19 cellular contexts compared by ENCODE assay signal in the genomic region with DNA sequence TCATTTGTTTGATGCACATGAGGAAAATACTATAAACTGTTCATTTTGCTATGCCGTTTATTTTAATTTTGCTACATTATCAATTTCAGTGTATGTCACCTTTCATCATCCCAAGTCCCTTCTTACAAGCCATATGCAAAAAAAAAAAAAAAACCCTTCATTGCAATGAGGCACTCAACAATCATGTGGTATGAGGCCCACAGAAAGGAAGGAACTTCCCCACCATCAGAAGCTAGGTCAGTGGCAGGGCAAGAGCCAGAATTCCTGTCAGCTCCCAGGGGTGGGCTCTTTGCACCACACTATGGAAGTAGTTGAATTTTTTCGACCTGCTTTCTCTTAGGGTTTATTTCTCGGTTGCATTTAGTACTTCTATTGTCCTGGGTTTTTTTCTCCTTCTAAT.
DNase-seq lines count a peak whose midpoint lies in the region; ATAC-seq, FAIRE-seq and TF ChIP-seq lines count a peak whose summit lies in the region.
"Had no signal": no experiment of that assay in that cellular context is flagged by ENCODE, and none has a peak within 500 bp of the region (broad histone marks: within the 10 kb centered on the region; RNA-seq: fewer than 3 reads in every experiment).

No MANE protein-coding gene starts in this region.

- no peaks in the 10 kb centered on the region for H3K27me3 ChIP-seq in astrocyte (ENCODE audit: insufficient read depth, low read length)
- H3K27me3 ChIP-seq: MG63 had no signal

- no peak overlapping the region for H3K4me3 Mint-ChIP-seq in astrocyte (ENCODE audit: unreplicated experiment)
- H3K4me3 Mint-ChIP-seq: CD8-positive, alpha-beta memory T cell; HFFc6 had no signal

- no peak overlapping the region for H3K9ac ChIP-seq in astrocyte (ENCODE audit: low read length)
- H3K9ac ChIP-seq: KMS-11 had no signal

- FAIRE-seq in astrocyte (lab: Jason Lieb, UNC) (no peak), GM19239 (lab: Jason Lieb, UNC) (no peak)
- FAIRE-seq: A549, H1 had no signal

- TF ChIP-seq CTCF in AG10803 (conservative IDR thresholded peaks at IDR 0.05; ENCODE audit: low read length) = no peak
- no peak for TF ChIP-seq CTCF in astrocyte (IDR thresholded peaks at IDR 0.05; ENCODE audit: insufficient read depth, low read depth, low read length)
- TF ChIP-seq CTCF in fibroblast of the aortic adventitia (IDR thresholded peaks at IDR 0.05; ENCODE audit: insufficient read depth, low read length) = no peak
- TF ChIP-seq CTCF in retinal pigment epithelial cell (conservative IDR thresholded peaks at IDR 0.05; ENCODE audit: low read depth, low read length) = no peak

- peak overlapping the region; percentile 38 for H3K4me2 ChIP-seq in astrocyte (ENCODE audit: low read length)
- H3K4me2 ChIP-seq: A549, KMS-11 had no signal

- H3K27me3 Mint-ChIP-seq in astrocyte (ENCODE audit: low read depth, unreplicated experiment) = peaks cover 17% of the 10 kb centered on the region

- H4K20me1 ChIP-seq in astrocyte (ENCODE audit: insufficient read depth, low read length) = no peaks in the 10 kb centered on the region

- no peaks in the 10 kb centered on the region for H3K9me3 ChIP-seq in astrocyte (ENCODE audit: insufficient read depth, low read depth, low read length)
- H3K9me3 ChIP-seq: A549, MG63 had no signal

- ATAC-seq in left lobe of liver = no peak
- ATAC-seq: A549, Panc1, Right ventricle myocardium inferior had no signal

- no peak overlapping the region for H3K27ac Mint-ChIP-seq in astrocyte (ENCODE audit: unreplicated experiment)
- H3K27ac Mint-ChIP-seq: HFFc6 had no signal

- H3K79me2 ChIP-seq in astrocyte (ENCODE audit: insufficient read depth, low read length) = no peaks in the 10 kb centered on the region

- H3K36me3 Mint-ChIP-seq in astrocyte (ENCODE audit: low read depth, unreplicated experiment) = no peaks in the 10 kb centered on the region
- H3K36me3 Mint-ChIP-seq: CD8-positive, alpha-beta memory T cell had no signal

- peak; percentile 55 for DNase-seq in AG10803 (ENCODE audit: low read depth)
- DNase-seq in astrocyte (ENCODE audit: low read depth) = no peak
- DNase-seq in fibroblast of the aortic adventitia (ENCODE audit: low read depth) = peak; percentile 6
- peak; percentile 42 for DNase-seq in retinal pigment epithelial cell (ENCODE audit: low read depth)
- DNase-seq in GM19239 (ENCODE audit: insufficient read length, low spot score) = no peak
- DNase-seq in left lobe of liver (ENCODE audit: low spot score) = no peak
- DNase-seq in medulla oblongata (ENCODE audit: extremely low spot score) = no peak
- DNase-seq: CD8-positive, alpha-beta memory T cell; HFFc6; MG63; NCI-H1092 treated with DMSO at 0.1 percent for 48 hours; NCI-H187; NCI-H446; NCI-H774 had no signal

- H3K36me3 ChIP-seq in astrocyte (ENCODE audit: insufficient read depth, low read length) = no peaks in the 10 kb centered on the region
- H3K36me3 ChIP-seq: MG63 had no signal

- no peak overlapping the region for H3K4me3 ChIP-seq in AG10803 (ENCODE audit: low read length)
- H3K4me3 ChIP-seq in astrocyte (ENCODE audit: insufficient read depth, low read depth, low read length) = no peak overlapping the region
- no peak overlapping the region for H3K4me3 ChIP-seq in fibroblast of the aortic adventitia (ENCODE audit: low read depth, low read length)
- no peak overlapping the region for H3K4me3 ChIP-seq in retinal pigment epithelial cell (ENCODE audit: low read length)
- H3K4me3 ChIP-seq: A549, MG63 had no signal

- no peak overlapping the region for H3K27ac ChIP-seq in astrocyte (ENCODE audit: low read depth, low read length)
- H3K27ac ChIP-seq: A549, KMS-11 had no signal

- H3K4me1 ChIP-seq in astrocyte (ENCODE audit: insufficient read depth, low read length) = peaks cover 2% of the 10 kb centered on the region
- H3K4me1 ChIP-seq: A549 had no signal

- H3K4me1 Mint-ChIP-seq in astrocyte (ENCODE audit: low read depth, unreplicated experiment) = peaks cover 10% of the 10 kb centered on the region
- H3K4me1 Mint-ChIP-seq: CD8-positive, alpha-beta memory T cell had no signal

- H3K9me3 Mint-ChIP-seq in astrocyte (ENCODE audit: unreplicated experiment) = no peaks in the 10 kb centered on the region
- H3K9me3 Mint-ChIP-seq: CD8-positive, alpha-beta memory T cell; HFFc6 had no signal

- no peak overlapping the region for H2AFZ ChIP-seq in astrocyte (ENCODE audit: low read depth, low read length)

Comparison
In these comparisons a context has a peak if more than half of its experiments do, and no peak if none do; other contexts are left out.
1. DNase-seq: peak in AG10803 (single experiment), fibroblast of the aortic adventitia (single experiment) and retinal pigment epithelial cell (single experiment); none in astrocyte (single experiment), GM19239 (single experiment), left lobe of liver (single experiment) and medulla oblongata (single experiment).